Comparison of ENCODE assay signal across 9 cellular contexts in genomic region chr10:5448333-5449048, GRCh38. TPM values are rescaled to one million over a fixed set of nuclear protein-coding genes. Genes with fewer than 3 reads are reported as not detected.
DNase-seq lines count a peak whose midpoint lies in the region; ATAC-seq, FAIRE-seq and TF ChIP-seq lines count a peak whose summit lies in the region.
"Had no signal": no experiment of that assay in that cellular context is flagged by ENCODE, and none has a peak within 500 bp of the region (broad histone marks: within the 10 kb centered on the region; RNA-seq: fewer than 3 reads in every experiment).

No MANE protein-coding gene starts in this region.

- H3K9me3 Mint-ChIP-seq in CD8-positive, alpha-beta T cell: no peaks in the 10 kb centered on the region

- H3K9me3 ChIP-seq in SK-N-MC (ENCODE audit: low read depth, low read length): no peaks in the 10 kb centered on the region
- no peaks in the 10 kb centered on the region for H3K9me3 ChIP-seq in CD8-positive, alpha-beta T cell (ENCODE audit: low read length)

- H3K9ac ChIP-seq in SK-N-MC (ENCODE audit: insufficient read length): no peak overlapping the region

- H3K4me3 ChIP-seq in SK-N-MC (peak overlapping the region; percentile 82), retinal pigment epithelial cell (ENCODE audit: low read length) (peak overlapping the region; percentile 81)
- H3K4me3 ChIP-seq in CD8-positive, alpha-beta T cell (ENCODE audit: low read depth, low read length): no peak overlapping the region

- no peaks in the 10 kb centered on the region for H3K27me3 ChIP-seq in foreskin keratinocyte
- no peaks in the 10 kb centered on the region for H3K27me3 ChIP-seq in CD8-positive, alpha-beta T cell (ENCODE audit: insufficient read depth, low read length)

- TF ChIP-seq CTCF in foreskin keratinocyte (conservative IDR thresholded peaks at IDR 0.05): no peak
- no peak for TF ChIP-seq CTCF in retinal pigment epithelial cell (conservative IDR thresholded peaks at IDR 0.05; ENCODE audit: low read depth, low read length)
- no peak for TF ChIP-seq CTCF in CD8-positive, alpha-beta T cell (IDR thresholded peaks at IDR 0.05)

- ATAC-seq in foreskin keratinocyte: no peak
- ATAC-seq in GM21360 (IDR thresholded peaks at IDR 0.05; ENCODE audit: unreplicated experiment): no peak
- no peak for ATAC-seq in CD8-positive, alpha-beta T cell

- H3K27ac Mint-ChIP-seq in CD8-positive, alpha-beta T cell: no peak overlapping the region

- H3K36me3 ChIP-seq in SK-N-MC (ENCODE audit: insufficient read depth, low read length): peaks cover 17% of the 10 kb centered on the region
- no peaks in the 10 kb centered on the region for H3K36me3 ChIP-seq in CD8-positive, alpha-beta T cell (ENCODE audit: insufficient read depth, low read length)

- DNase-seq in GM19239 (ENCODE audit: insufficient read length, low spot score) (no peak), SK-N-MC (ENCODE audit: low read depth, low spot score) (no peak), foreskin keratinocyte (no peak), retinal pigment epithelial cell (ENCODE audit: low read depth) (no peak), cerebellum (ENCODE audit: low spot score) (no peak), NCI-H446 treated with DMSO at 0.1 percent for 48 hours (lab: John Stamatoyannopoulos, UW) (no peak)
- no peak for DNase-seq in CD8-positive, alpha-beta T cell
- DNase-seq: NCI-H2171 treated with DMSO at 0.1 percent for 48 hours had no signal

- CTCF ChIA-PET in CD8-positive, alpha-beta T cell (lab: Charles Lee): interaction anchor here (0.6 to 11.4 kb wide), 2 partner anchors 176 to 1037 kb away, joined by 3 to 377 read pairs; no protein-coding TSS in a partner anchor

- POLR2A ChIA-PET in CD8-positive, alpha-beta T cell (lab: Charles Lee): interaction anchor here (0.6 to 1.3 kb wide), 2 partner anchors 173 to 365 kb away, joined by 3 to 4 read pairs; partner anchors contain the start of gene GDI2

- H3K27ac ChIP-seq in SK-N-MC (no peak overlapping the region), foreskin keratinocyte (peak overlapping the region; percentile 77)
- no peak overlapping the region for H3K27ac ChIP-seq in CD8-positive, alpha-beta T cell (ENCODE audit: low read depth, low read length)

- H3K27me3 Mint-ChIP-seq in CD8-positive, alpha-beta T cell (ENCODE audit: low read depth): no peaks in the 10 kb centered on the region

- peaks cover 14% of the 10 kb centered on the region for H3K36me3 Mint-ChIP-seq in CD8-positive, alpha-beta T cell

- peak; percentile 80 for FAIRE-seq in GM19239 (lab: Jason Lieb, UNC)

- H3K4me1 ChIP-seq in foreskin keratinocyte: peaks cover 11% of the 10 kb centered on the region
- H3K4me1 ChIP-seq in CD8-positive, alpha-beta T cell (ENCODE audit: insufficient read depth, low read length): peaks cover 25% of the 10 kb centered on the region

- H3K4me1 Mint-ChIP-seq in CD8-positive, alpha-beta T cell (ENCODE audit: low read depth): peaks cover 32% of the 10 kb centered on the region

- H3K4me3 Mint-ChIP-seq in CD8-positive, alpha-beta T cell: no peak overlapping the region

- intact Hi-C loops in CD8-positive, alpha-beta T cell (cut with DNase I, micrococcal nuclease): no loop called here

RNA-seq across cellular contexts. Expression of gene NET1, which starts 36.1 kb away (rescaled TPM):
- 164 and 203 TPM in 2 replicates for total RNA-seq in foreskin keratinocyte
- polyA plus RNA-seq in foreskin keratinocyte: 63.4 and 64.3 TPM in 2 replicates
- total RNA-seq in cerebellum: 34.7 TPM
- 10 to 100 TPM; 12.6 to 16.7 TPM for total RNA-seq in CD8-positive, alpha-beta T cell

RNA-seq across cellular contexts. Expression of gene TUBAL3, which starts 43.9 kb away (rescaled TPM):
- total RNA-seq in foreskin keratinocyte (0.60 and 1.1 TPM in 2 replicates), cerebellum (0.27 TPM)
- polyA plus RNA-seq in foreskin keratinocyte: 0.35 and 1.0 TPM in 2 replicates
- not detected for total RNA-seq in CD8-positive, alpha-beta T cell

RNA-seq across cellular contexts. Expression of gene CALML5, which starts 50.9 kb away (rescaled TPM):
- total RNA-seq in foreskin keratinocyte (2.4 and 65.7 TPM in 2 replicates), cerebellum (not detected)
- 2.1 and 104 TPM in 2 replicates for polyA plus RNA-seq in foreskin keratinocyte
- not detected for total RNA-seq in CD8-positive, alpha-beta T cell
